Comparison of ENCODE assay signal across 16 cellular contexts in the genomic region with DNA sequence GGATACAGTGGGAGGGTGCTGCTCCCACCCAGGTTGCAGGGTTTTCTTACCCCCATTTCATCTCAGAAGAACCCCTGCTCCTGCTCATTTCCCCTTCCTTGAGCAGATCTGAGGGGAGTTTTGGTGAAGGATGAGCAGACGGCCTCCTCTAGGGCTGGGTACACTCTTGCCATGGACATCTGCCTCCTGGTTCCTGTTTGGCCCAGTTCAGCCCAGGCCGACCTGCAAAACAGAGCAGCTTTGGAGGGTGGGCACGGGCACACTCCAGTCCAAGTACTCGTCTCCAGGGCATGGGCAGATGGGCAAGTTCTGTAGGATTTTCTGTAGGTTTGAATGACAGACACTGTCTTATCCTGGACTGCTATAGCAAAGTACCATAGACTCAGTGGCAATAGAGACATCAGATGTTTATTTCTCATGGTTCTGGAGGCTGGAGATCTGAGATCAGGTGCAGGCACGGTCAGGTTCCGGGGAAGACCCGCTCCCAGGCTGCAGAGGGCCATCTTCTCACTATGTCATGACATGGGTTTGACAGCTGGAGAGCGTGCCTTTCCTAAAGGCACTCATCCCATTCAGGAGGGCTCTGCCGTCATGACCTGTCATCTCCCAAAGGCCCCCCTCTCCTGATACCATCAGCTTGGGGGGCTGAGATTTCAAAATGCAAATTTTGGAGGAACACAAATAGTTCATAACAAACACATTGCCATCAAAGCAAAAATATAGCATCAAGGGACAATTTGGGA. TPM values are rescaled to one million over a fixed set of nuclear protein-coding genes. Genes with fewer than 3 reads are reported as not detected.
DNase-seq lines count a peak whose midpoint lies in the region; ATAC-seq, FAIRE-seq and TF ChIP-seq lines count a peak whose summit lies in the region.
"Had no signal": no experiment of that assay in that cellular context is flagged by ENCODE, and none has a peak within 500 bp of the region (broad histone marks: within the 10 kb centered on the region; RNA-seq: fewer than 3 reads in every experiment).

No MANE protein-coding gene starts in this region.

- H3K4me1 ChIP-seq in A549, result 0 out of 3 replicates have a peak, but pooled peaks cover 6% of the 10 kb centered on the region
- peaks cover 4 to 48% (median 39%) of the 10 kb centered on the region in 10 experiments; a peak in 18 of 20 replicates for H3K4me1 ChIP-seq in BLaER1 treated with 17β-estradiol and CSF1 and Interleukin-3, amounts not matched to agents 10 nM and 100 nM

- H3K36me3 ChIP-seq in BLaER1 treated with 17β-estradiol and CSF1 and Interleukin-3, amounts not matched to agents 10 nM and 100 nM, result peaks cover 0 to 30% (median 0%) of the 10 kb centered on the region in 11 experiments; a peak in 10 of 22 replicates
- H3K36me3 ChIP-seq: HAP-1 had no signal

- H3K9ac ChIP-seq in BLaER1 treated with 17β-estradiol and CSF1 and Interleukin-3, amounts not matched to agents 10 nM and 100 nM, result 0 out of 22 replicates have a peak overlapping the region, but pooled peaks of 2 of the 11 experiments have one; percentile 4 to 29

- no peak overlapping the region; the same call in 2 of the 3 replicates for H3K4me3 ChIP-seq in A549
- no peak overlapping the region; a peak in 1 of 20 replicates for H3K4me3 ChIP-seq in BLaER1 treated with 17β-estradiol and CSF1 and Interleukin-3, amounts not matched to agents 10 nM and 100 nM

- no peak for TF ChIP-seq POLR2A in A549 (IDR thresholded peaks at IDR 0.05; ENCODE audit: low read length)

- peaks cover 0 to 5% (median 0%) of the 10 kb centered on the region in 3 donors for H3K9me3 Mint-ChIP-seq in T-cell
- H3K9me3 Mint-ChIP-seq in naive thymus-derived CD8-positive, alpha-beta T cell, result peaks cover 0 to 11% (median 0%) of the 10 kb centered on the region in 9 donors

- no peak for FAIRE-seq in A549 (lab: Jason Lieb, UNC)
- FAIRE-seq: TTC549 had no signal

- WGBS in A549 (ENCODE audit: missing lambda C conversion rate), result 58% methylated on average over 7 of the region's 9 CpGs

- no peak for TF ChIP-seq CTCF in A549 (IDR thresholded peaks at IDR 0.05)

- peaks cover 0 to 49% (median 13%) of the 10 kb centered on the region in 11 experiments; a peak in 13 of 22 replicates for H4K20me1 ChIP-seq in BLaER1 treated with 17β-estradiol and CSF1 and Interleukin-3, amounts not matched to agents 10 nM and 100 nM

- peak overlapping the region; percentile 100 for H3K4me2 ChIP-seq in A549
- H3K4me2 ChIP-seq in BLaER1 treated with 17β-estradiol and CSF1 and Interleukin-3, amounts not matched to agents 10 nM and 100 nM, result peak overlapping the region; percentile 64 to 88 (median 82); a peak in 18 of 22 replicates

- no peak for ATAC-seq in A549
- ATAC-seq in T-cell (replicated peaks in 1 of 4), result no peak
- no peak for ATAC-seq in naive thymus-derived CD8-positive, alpha-beta T cell

- CTCF ChIA-PET in A549 (lab: Yijun Ruan, JAX), result interaction anchor here (0.7 to 6.1 kb wide), 16 partner anchors 11 to 579 kb away, joined by 3 to 58 read pairs (median 4); partner anchors contain the start of gene LKAAEAR1
- CTCF ChIA-PET in T-cell (lab: Charles Lee), result no interaction called here

- DNase-seq in A549 (ENCODE audit: low read depth in 1 of 2, low spot score in 1 of 2) (no peak), T-cell (no peak), NCI-H524 (lab: John Stamatoyannopoulos, UW) (no peak), activated gamma-delta T cell treated with Interleukin-2 at 50 U/mL for 16 hours (no peak), SIG-M5 treated with dmso at 0.1 percent for 504 hours (lab: John Stamatoyannopoulos, UW; ENCODE audit: unreplicated experiment) (no peak)
- peak in 1 of 10 donors; percentile 2 for DNase-seq in naive thymus-derived CD8-positive, alpha-beta T cell
- DNase-seq: cerebellar nuclear complex, MV-4-11 had no signal

- no peak for TF ChIP-seq EP300 in A549 (IDR thresholded peaks at IDR 0.05)

- peak overlapping the region; percentile 46 to 68 (median 50) for H3K4me3 Mint-ChIP-seq in T-cell
- H3K4me3 Mint-ChIP-seq in naive thymus-derived CD8-positive, alpha-beta T cell, result peak overlapping the region in 9 of 10 donors; percentile 57 to 80 (median 71)

- H3K27ac Mint-ChIP-seq in T-cell, result no peak overlapping the region
- H3K27ac Mint-ChIP-seq in naive thymus-derived CD8-positive, alpha-beta T cell, result peak overlapping the region in 8 of 10 donors; percentile 24 to 80 (median 51)

- peaks cover 8 to 19% of the 10 kb centered on the region in 2 donors for H3K27me3 Mint-ChIP-seq in T-cell
- H3K27me3 Mint-ChIP-seq in naive thymus-derived CD8-positive, alpha-beta T cell, result peaks cover 0 to 26% (median 7%) of the 10 kb centered on the region in 5 donors

- H3K9me3 ChIP-seq in A549, result no peaks in the 10 kb centered on the region
- H3K9me3 ChIP-seq in BLaER1 treated with 17β-estradiol and CSF1 and Interleukin-3, amounts not matched to agents 10 nM and 100 nM (replicated peaks in 1 of 11), result no peaks in the 10 kb centered on the region
- H3K9me3 ChIP-seq: HAP-1 had no signal

- H3K36me3 Mint-ChIP-seq in T-cell, result peaks cover 4% of the 10 kb centered on the region
- peaks cover 0 to 5% (median 3%) of the 10 kb centered on the region in 3 donors for H3K36me3 Mint-ChIP-seq in naive thymus-derived CD8-positive, alpha-beta T cell

- peaks cover 10 to 21% (median 12%) of the 10 kb centered on the region in 3 donors for H3K4me1 Mint-ChIP-seq in T-cell
- H3K4me1 Mint-ChIP-seq in naive thymus-derived CD8-positive, alpha-beta T cell, result peaks cover 13 to 39% (median 21%) of the 10 kb centered on the region in 4 donors

- TF ChIP-seq RAD21 in A549 (conservative IDR thresholded peaks at IDR 0.05 in 1 of 2, IDR thresholded peaks at IDR 0.05 in 1 of 2), result no peak

- POLR2A ChIA-PET in A549 (lab: Yijun Ruan, JAX), result no interaction called here
- POLR2A ChIA-PET in T-cell (lab: Charles Lee), result no interaction called here
- POLR2A ChIA-PET in naive thymus-derived CD8-positive, alpha-beta T cell (lab: Charles Lee), result interaction anchor here (0.6 to 2.1 kb wide), 2 partner anchors 22 to 123 kb away, joined by 3 to 6 read pairs; partner anchors contain the start of genes OPRL1 and RGS19

- no peak overlapping the region for H3K27ac ChIP-seq in A549
- H3K27ac ChIP-seq in BLaER1 treated with 17β-estradiol and CSF1 and Interleukin-3, amounts not matched to agents 10 nM and 100 nM, result no peak overlapping the region

- peaks cover 29 to 46% (median 40%) of the 10 kb centered on the region in 11 experiments for H3K27me3 ChIP-seq in BLaER1 treated with 17β-estradiol and CSF1 and Interleukin-3, amounts not matched to agents 10 nM and 100 nM

TF ChIP-seq in A549, 52 proteins besides CTCF, POLR2A, EP300 and RAD21 (continues in another document):
- TF ChIP-seq ZNF302 (CRISPR knock-in tag; IDR thresholded peaks at IDR 0.05), result no peak

RNA-seq across cellular contexts. Expression of gene NPBWR2, which starts 6.2 kb away (rescaled TPM):
- polyA plus RNA-seq in A549 (2011; rRNA removed) (not detected in 2 replicates), A549 (2017; fragmentation: RNase III; extraction: RNeasy Plus Mini Kit Qiagen cat#74134 plus additional on column Dnase treatment) (not detected in 3 replicates)
- polyA plus RNA-seq in A549 (2012; cell fraction: cytosol; rRNA removed), result not detected in 2 replicates
- polyA plus RNA-seq in A549 (2012; cell fraction: nucleus; rRNA removed), result not detected in 2 replicates
- polyA minus RNA-seq in A549 (2011; rRNA and poly(A)+ RNA removed), result not detected in 2 replicates
- total RNA-seq in T-cell, result not detected
- not detected for total RNA-seq in naive thymus-derived CD8-positive, alpha-beta T cell
- not detected for polyA plus RNA-seq in naive thymus-derived CD8-positive, alpha-beta T cell
- total RNA-seq: mesenteric fat pad, osteoblast, SK-MEL-5, smooth muscle cell had no signal
- polyA plus RNA-seq: adipose tissue, smooth muscle cell had no signal

RNA-seq across cellular contexts. Expression of gene LKAAEAR1, which starts 16.9 kb away (rescaled TPM):
- polyA plus RNA-seq in A549 (2011; rRNA removed), result 0.14 TPM in 1 of 2 replicates, not detected in the other
- polyA plus RNA-seq in A549 (2012; cell fraction: cytosol; rRNA removed), result 1.6 and 2.3 TPM in 2 replicates
- polyA plus RNA-seq in A549 (2012; cell fraction: nucleus; rRNA removed), result 1.1 and 2.2 TPM in 2 replicates
- polyA plus RNA-seq in A549 (2017; fragmentation: RNase III; extraction: RNeasy Plus Mini Kit Qiagen cat#74134 plus additional on column Dnase treatment), result 0.49 to 0.60 TPM (median 0.56 TPM) in 3 replicates
- polyA minus RNA-seq in A549 (2011; rRNA and poly(A)+ RNA removed), result not detected in 2 replicates
- under 1 TPM in 3 of 5 donors, not detected in 2; 0.30 to 0.86 (median 0.35) TPM for total RNA-seq in T-cell
- not detected for total RNA-seq in naive thymus-derived CD8-positive, alpha-beta T cell
- polyA plus RNA-seq in naive thymus-derived CD8-positive, alpha-beta T cell, result 1 to 10 TPM in 1 of 3 donors, under 1 TPM in 1, not detected in 1; 0.63 to 1.1 TPM
- total RNA-seq: mesenteric fat pad, smooth muscle cell had no signal

RNA-seq across cellular contexts. Expression of gene OPRL1, which starts 21.2 kb away (rescaled TPM):
- polyA plus RNA-seq in A549 (2011; rRNA removed), result 0.54 and 0.98 TPM in 2 replicates
- polyA plus RNA-seq in A549 (2012; cell fraction: cytosol; rRNA removed), result 0.44 and 0.76 TPM in 2 replicates
- 2.1 and 2.3 TPM in 2 replicates for polyA plus RNA-seq in A549 (2012; cell fraction: nucleus; rRNA removed)
- 0.83 to 1.5 TPM (median 1.2 TPM) in 3 replicates for polyA plus RNA-seq in A549 (2017; fragmentation: RNase III; extraction: RNeasy Plus Mini Kit Qiagen cat#74134 plus additional on column Dnase treatment)
- 1.2 and 2.0 TPM in 2 replicates for polyA minus RNA-seq in A549 (2011; rRNA and poly(A)+ RNA removed)
- total RNA-seq in T-cell, result 1 to 10 TPM; 1.1 to 1.9 (median 1.5) TPM
- 1 to 10 TPM in 1 of 2 experiments, under 1 TPM in 1; 0.91 to 1.1 TPM for total RNA-seq in naive thymus-derived CD8-positive, alpha-beta T cell
- 1 to 10 TPM in 1 of 3 donors, under 1 TPM in 2; 0.77 to 1.6 (median 0.82) TPM for polyA plus RNA-seq in naive thymus-derived CD8-positive, alpha-beta T cell

RNA-seq across cellular contexts. Expression of gene RGS19, which starts 21.8 kb away (rescaled TPM):
- polyA plus RNA-seq in A549 (2011; rRNA removed), result 12.3 and 13.8 TPM in 2 replicates
- polyA plus RNA-seq in A549 (2012; cell fraction: cytosol; rRNA removed), result 29.6 and 43.7 TPM in 2 replicates
- 24.2 and 35.7 TPM in 2 replicates for polyA plus RNA-seq in A549 (2012; cell fraction: nucleus; rRNA removed)
- polyA plus RNA-seq in A549 (2017; fragmentation: RNase III; extraction: RNeasy Plus Mini Kit Qiagen cat#74134 plus additional on column Dnase treatment), result 16.1 to 18.8 TPM (median 16.5 TPM) in 3 replicates
- polyA minus RNA-seq in A549 (2011; rRNA and poly(A)+ RNA removed), result 10.3 and 14.7 TPM in 2 replicates
- total RNA-seq in T-cell, result 10 to 100 TPM; 39.2 to 61.7 (median 57.3) TPM
- total RNA-seq in naive thymus-derived CD8-positive, alpha-beta T cell, result 10 to 100 TPM; 16.9 to 20.7 TPM
- 10 to 100 TPM; 50.9 to 67.5 (median 59.4) TPM for polyA plus RNA-seq in naive thymus-derived CD8-positive, alpha-beta T cell

RNA-seq across cellular contexts. Expression of gene TCEA2, which starts 38.1 kb away (rescaled TPM):
- polyA plus RNA-seq in A549 (2011; rRNA removed), result 11.2 and 13.3 TPM in 2 replicates
- polyA plus RNA-seq in A549 (2012; cell fraction: cytosol; rRNA removed), result 32.7 and 37.6 TPM in 2 replicates
- polyA plus RNA-seq in A549 (2012; cell fraction: nucleus; rRNA removed), result 84.7 and 87.9 TPM in 2 replicates
- polyA plus RNA-seq in A549 (2017; fragmentation: RNase III; extraction: RNeasy Plus Mini Kit Qiagen cat#74134 plus additional on column Dnase treatment), result 23.3 to 34.7 TPM (median 29.8 TPM) in 3 replicates
- 14.4 and 20.1 TPM in 2 replicates for polyA minus RNA-seq in A549 (2011; rRNA and poly(A)+ RNA removed)
- 10 to 100 TPM; 25.8 to 49.7 (median 40.1) TPM for total RNA-seq in T-cell
- 10 to 100 TPM; 42.0 to 42.7 TPM for total RNA-seq in naive thymus-derived CD8-positive, alpha-beta T cell
- polyA plus RNA-seq in naive thymus-derived CD8-positive, alpha-beta T cell, result 10 to 100 TPM; 22.5 to 33.0 (median 32.1) TPM

Comparison
In these comparisons a context has a peak if more than half of its experiments do, and no peak if none do; other contexts are left out.
1. H3K27ac Mint-ChIP-seq: peak in naive thymus-derived CD8-positive, alpha-beta T cell (8 of 10); none in T-cell (0 of 2).